20 cellular contexts compared by ENCODE assay signal in genomic region chr17:76390003-76390421, GRCh38. TPM values are rescaled to one million over a fixed set of nuclear protein-coding genes. Genes with fewer than 3 reads are reported as not detected.
DNase-seq lines count a peak whose midpoint lies in the region; ATAC-seq and TF ChIP-seq lines count a peak whose summit lies in the region.
"Had no signal": no experiment of that assay in that cellular context is flagged by ENCODE, and none has a peak within 500 bp of the region (broad histone marks: within the 10 kb centered on the region; RNA-seq: fewer than 3 reads in every experiment).

No MANE protein-coding gene starts in this region.

- WGBS in hepatocyte (ENCODE audit: low lambda C conversion rate, missing lambda C conversion rate): 80% methylated on average over 11 of the region's 11 CpGs

- H4K20me1 ChIP-seq in GM23338 (replicated peaks; ENCODE audit: insufficient read depth) (no peaks in the 10 kb centered on the region), hepatocyte (ENCODE audit: insufficient read depth, poor library complexity, severe bottlenecking) (no peaks in the 10 kb centered on the region)

- CTCF ChIA-PET in Caco-2 (lab: Charles Lee): interaction anchor here (0.9 to 1.2 kb wide), 2 partner anchors 8 to 69 kb away, joined by 4 to 9 read pairs; no protein-coding TSS in a partner anchor

- no peaks in the 10 kb centered on the region for H3K9me3 ChIP-seq in Caco-2
- H3K9me3 ChIP-seq in RWPE2 (ENCODE audit: severe bottlenecking): no peaks in the 10 kb centered on the region
- H3K9me3 ChIP-seq in hepatocyte (ENCODE audit: low read depth): no peaks in the 10 kb centered on the region
- H3K9me3 ChIP-seq: HAP-1 had no signal

- peaks cover 23% of the 10 kb centered on the region for H3F3A ChIP-seq in GM23338 (replicated peaks; ENCODE audit: low read depth)

- DNase-seq in Caco-2: no peak
- DNase-seq in GM23338 (ENCODE audit: low spot score): peak; percentile 50
- peak; percentile 61 for DNase-seq in RWPE2 (ENCODE audit: low spot score)
- no peak for DNase-seq in endothelial cell (ENCODE audit: low spot score)
- no peak for DNase-seq in ureter (ENCODE audit: low spot score)
- DNase-seq in hepatocyte (ENCODE audit: low spot score): no peak
- DNase-seq: ACHN; CD4-positive, alpha-beta T cell; DMS79; GF-D8; Kasumi-1; NCI-H146; NCI-H2107; NCI-H226; NCI-H526; NK-92 treated with Interleukin-12 subunit alpha and Interleukin-12 subunit beta, amount 100 ng/mL, for 24 hours had no signal

- intact Hi-C loops in Caco-2 (cut with micrococcal nuclease; ENCODE audit: unreplicated experiment): no loop called here

- H3K27me3 Mint-ChIP-seq in Caco-2 (ENCODE audit: insufficient read depth, unreplicated experiment): no peaks in the 10 kb centered on the region
- peaks cover 31% of the 10 kb centered on the region for H3K27me3 Mint-ChIP-seq in GM23338 (ENCODE audit: insufficient read depth, low read depth, poor library complexity)
- peaks cover 15% of the 10 kb centered on the region for H3K27me3 Mint-ChIP-seq in endothelial cell (ENCODE audit: unreplicated experiment)
- H3K27me3 Mint-ChIP-seq: CD4-positive, alpha-beta T cell had no signal

- peaks cover under 1% of the 10 kb centered on the region; the same call in 1 of the 2 replicates for H3K27me3 ChIP-seq in Caco-2 (replicated peaks; ENCODE audit: control insufficient read depth, insufficient read depth, low read length)
- H3K27me3 ChIP-seq in GM23338 (ENCODE audit: insufficient read depth): peaks cover 15% of the 10 kb centered on the region
- H3K27me3 ChIP-seq in RWPE2 (ENCODE audit: insufficient read depth, poor library complexity, severe bottlenecking): no peaks in the 10 kb centered on the region
- H3K27me3 ChIP-seq in hepatocyte: peaks cover 7% of the 10 kb centered on the region

- no peaks in the 10 kb centered on the region for H3K79me2 ChIP-seq in GM23338 (replicated peaks; ENCODE audit: insufficient read depth)
- no peaks in the 10 kb centered on the region for H3K79me2 ChIP-seq in hepatocyte

- peaks cover 2% of the 10 kb centered on the region; the same call in 1 of the 2 replicates for H3K36me3 ChIP-seq in Caco-2 (ENCODE audit: control insufficient read depth, insufficient read depth, low read length)
- H3K36me3 ChIP-seq in GM23338 (ENCODE audit: insufficient read depth): peaks cover 14% of the 10 kb centered on the region; the same call in 1 of the 2 replicates
- peaks cover 32% of the 10 kb centered on the region for H3K36me3 ChIP-seq in RWPE2 (ENCODE audit: low read depth)
- no peaks in the 10 kb centered on the region for H3K36me3 ChIP-seq in hepatocyte (replicated peaks; ENCODE audit: insufficient read depth, low read depth)

- ATAC-seq in GM23338: peak; percentile 10
- ATAC-seq in RWPE2 (ENCODE audit: low read depth): no peak
- no peak for ATAC-seq in GM18498 (IDR thresholded peaks at IDR 0.05; ENCODE audit: unreplicated experiment)
- no peak for ATAC-seq in GM18502 (IDR thresholded peaks at IDR 0.05; ENCODE audit: poor library complexity, unreplicated experiment)
- ATAC-seq: SK-N-SH treated with all-trans-retinoic acid at 6 μM for 48 hours had no signal

- POLR2A ChIA-PET in Caco-2 (lab: Charles Lee): interaction anchor here (0.6 to 0.7 kb wide), 2 partner anchors 7 to 281 kb away, joined by 3 to 7 read pairs; no protein-coding TSS in a partner anchor

- H3K4me3 ChIP-seq in Caco-2 (ENCODE audit: low read depth, low read length): no peak overlapping the region
- no peak overlapping the region for H3K4me3 ChIP-seq in GM23338
- no peak overlapping the region for H3K4me3 ChIP-seq in RWPE2 (ENCODE audit: severe bottlenecking)
- no peak overlapping the region for H3K4me3 ChIP-seq in hepatocyte
- H3K4me3 ChIP-seq: HAP-1 had no signal

- H3K4me1 Mint-ChIP-seq in Caco-2 (ENCODE audit: low read depth, unreplicated experiment): no peaks in the 10 kb centered on the region
- H3K4me1 Mint-ChIP-seq in GM23338: peaks cover 22% of the 10 kb centered on the region
- H3K4me1 Mint-ChIP-seq in endothelial cell (ENCODE audit: unreplicated experiment): peaks cover 19% of the 10 kb centered on the region

- H3K4me2 ChIP-seq in GM23338: peak overlapping the region; percentile 62
- no peak overlapping the region for H3K4me2 ChIP-seq in hepatocyte

- H2AFZ ChIP-seq in GM23338 (no peak overlapping the region), hepatocyte (no peak overlapping the region)

- peaks cover 9% of the 10 kb centered on the region for H3K4me1 ChIP-seq in Caco-2
- peaks cover 19% of the 10 kb centered on the region for H3K4me1 ChIP-seq in GM23338 (ENCODE audit: insufficient read depth)
- peaks cover 11% of the 10 kb centered on the region for H3K4me1 ChIP-seq in RWPE2 (ENCODE audit: insufficient read depth, poor library complexity, severe bottlenecking)
- peaks cover 12% of the 10 kb centered on the region for H3K4me1 ChIP-seq in hepatocyte (ENCODE audit: insufficient read depth)

- BruUV-seq in Caco-2 (replicated peaks; lab: Mats Ljungman, UMichigan): no TSS peak

- H3K27ac Mint-ChIP-seq in Caco-2 (ENCODE audit: unreplicated experiment) (peak overlapping the region; percentile 20), GM23338 (no peak overlapping the region), endothelial cell (ENCODE audit: unreplicated experiment) (peak overlapping the region; percentile 57)
- H3K27ac Mint-ChIP-seq: CD4-positive, alpha-beta T cell had no signal

- H3K36me3 Mint-ChIP-seq in Caco-2 (ENCODE audit: insufficient read depth, unreplicated experiment): peaks cover 60% of the 10 kb centered on the region
- H3K36me3 Mint-ChIP-seq in GM23338 (ENCODE audit: low read depth): peaks cover 44% of the 10 kb centered on the region
- H3K36me3 Mint-ChIP-seq in endothelial cell (ENCODE audit: low read depth, unreplicated experiment): peaks cover 13% of the 10 kb centered on the region

- H3K4me3 Mint-ChIP-seq in Caco-2 (ENCODE audit: unreplicated experiment) (no peak overlapping the region), GM23338 (peak overlapping the region; percentile 23; the same call in 1 of the 3 replicates), endothelial cell (ENCODE audit: unreplicated experiment) (no peak overlapping the region)
- H3K4me3 Mint-ChIP-seq: CD4-positive, alpha-beta T cell had no signal

- TF ChIP-seq CTCF in Caco-2 (IDR thresholded peaks at IDR 0.05; ENCODE audit: insufficient read depth in 1 of 2, low read depth in 1 of 2, low read length in 1 of 2, severe bottlenecking in 1 of 2, unreplicated experiment in 1 of 2) (no peak), GM23338 (conservative IDR thresholded peaks at IDR 0.05; ENCODE audit: low read depth in 2 of 2) (no peak), RWPE2 (IDR thresholded peaks at IDR 0.05; ENCODE audit: poor library complexity, severe bottlenecking) (no peak), endothelial cell (IDR thresholded peaks at IDR 0.05; ENCODE audit: unreplicated experiment) (no peak), hepatocyte (IDR thresholded peaks at IDR 0.05; ENCODE audit: poor library complexity) (no peak)

- peak overlapping the region; percentile 85; the same call in 1 of the 2 replicates for H3K27ac ChIP-seq in GM23338 (ENCODE audit: low read depth)
- no peak overlapping the region for H3K27ac ChIP-seq in RWPE2 (ENCODE audit: poor library complexity, severe bottlenecking)
- H3K27ac ChIP-seq in hepatocyte: no peak overlapping the region

- H3K9me2 ChIP-seq in GM23338 (ENCODE audit: insufficient read depth): no peaks in the 10 kb centered on the region
- no peaks in the 10 kb centered on the region for H3K9me2 ChIP-seq in hepatocyte (replicated peaks; ENCODE audit: insufficient read depth)

- H3K9me3 Mint-ChIP-seq in Caco-2 (ENCODE audit: unreplicated experiment): no peaks in the 10 kb centered on the region
- no peaks in the 10 kb centered on the region; the same call in 1 of the 3 replicates for H3K9me3 Mint-ChIP-seq in GM23338
- H3K9me3 Mint-ChIP-seq in endothelial cell (ENCODE audit: unreplicated experiment): no peaks in the 10 kb centered on the region
- H3K9me3 Mint-ChIP-seq: CD4-positive, alpha-beta T cell had no signal

TF ChIP-seq in GM23338, 12 proteins besides CTCF, POLR2A, EP300 and RAD21:
- TF ChIP-seq JUNB (IDR thresholded peaks at IDR 0.05; ENCODE audit: unreplicated experiment) (no peak), ZNF331 (CRISPR knock-in tag; IDR thresholded peaks at IDR 0.05; ENCODE audit: low read depth) (no peak), ZNF114 (CRISPR knock-in tag; IDR thresholded peaks at IDR 0.05) (no peak), NANOG (IDR thresholded peaks at IDR 0.05; ENCODE audit: borderline replicate concordance) (no peak)

RNA-seq across cellular contexts. Expression of gene SPHK1, which starts 5.6 kb away (rescaled TPM):
- total RNA-seq in Caco-2 (2022): 6.7 and 7.7 TPM in 2 replicates
- total RNA-seq in GM23338 (2014; rRNA removed; shearing (Covaris generic)): 3.2 and 7.4 TPM in 2 replicates
- polyA plus RNA-seq in GM23338 (2016; fragmentation: Nextera tagmentation; extraction: Ambion mirVana): 0.63 and 1.3 TPM in 2 replicates
- 15.4 TPM for total RNA-seq in endothelial cell (ENCODE audit: unreplicated experiment)
- 3.1 TPM for total RNA-seq in ureter
- 3.8 and 5.2 TPM in 2 replicates for total RNA-seq in hepatocyte
- 12.1 and 15.2 TPM in 2 replicates for polyA plus RNA-seq in hepatocyte

RNA-seq across cellular contexts. Expression of gene PRPSAP1, which starts 36.3 kb away (rescaled TPM):
- 81.3 and 87.6 TPM in 2 replicates for total RNA-seq in Caco-2 (2022)
- 47.9 and 58.8 TPM in 2 replicates for total RNA-seq in GM23338 (2014; rRNA removed; shearing (Covaris generic))
- polyA plus RNA-seq in GM23338 (2016; fragmentation: Nextera tagmentation; extraction: Ambion mirVana): 31.5 and 39.5 TPM in 2 replicates
- total RNA-seq in endothelial cell (ENCODE audit: unreplicated experiment): 136 TPM
- total RNA-seq in ureter: 40.1 TPM
- total RNA-seq in hepatocyte: 42.1 and 61.8 TPM in 2 replicates
- polyA plus RNA-seq in hepatocyte: 42.3 and 62.3 TPM in 2 replicates

Comparison
In these comparisons a context has a peak if more than half of its experiments do, and no peak if none do; other contexts are left out.
1. DNase-seq: peak in GM23338 (single experiment) and RWPE2 (single experiment); none in Caco-2 (0 of 2), endothelial cell (single experiment), ureter (single experiment) and hepatocyte (single experiment).